Comparison of ENCODE assay signal across 8 cellular contexts in the genomic region with DNA sequence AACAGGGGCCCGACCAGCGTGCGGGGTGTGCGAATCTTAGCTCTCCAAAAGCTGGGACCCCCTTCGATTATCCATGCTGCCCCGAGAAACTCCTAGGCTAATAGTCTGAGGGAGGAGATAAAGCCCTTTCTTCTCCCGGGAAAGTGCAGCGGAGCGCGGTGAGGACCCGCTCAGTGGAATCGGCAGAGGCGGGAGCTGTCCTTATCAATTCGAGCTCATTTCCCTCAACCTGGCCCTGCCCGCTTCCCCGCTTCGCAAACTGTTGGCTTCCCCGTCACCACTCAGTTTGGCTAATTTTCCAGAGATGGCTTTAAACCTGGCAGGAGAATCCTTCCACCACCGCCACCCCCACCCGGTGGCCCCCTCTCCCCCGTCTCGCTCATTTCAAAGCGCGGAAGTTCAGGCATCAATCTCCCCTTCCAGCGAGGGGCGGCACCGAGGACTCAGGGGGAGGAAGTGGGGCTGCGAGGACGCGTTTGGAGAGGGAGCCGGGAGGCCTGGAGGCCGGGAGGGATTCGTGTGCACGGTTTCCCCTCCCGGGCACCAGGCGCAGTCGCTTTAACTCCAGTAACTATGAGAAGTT. TPM values are rescaled to one million over a fixed set of nuclear protein-coding genes. Genes with fewer than 3 reads are reported as not detected.
DNase-seq lines count a peak whose midpoint lies in the region; ATAC-seq and TF ChIP-seq lines count a peak whose summit lies in the region.

No MANE protein-coding gene starts in this region.

- in situ Hi-C loops in GM13976 (cut with MboI; ENCODE audit: low sequenced_read_pairs, unreplicated experiment) (no loop called here), KBM-7 (cut with MboI; ENCODE audit: low pct_unique_long_range_greater_than_20kb, low sequenced_read_pairs) (no loop called here)

- DNase-seq in GM13976 (ENCODE audit: low spot score) (peak; percentile 39), NCI-H774 (lab: John Stamatoyannopoulos, UW) (peak; percentile 48), psoas muscle (no peak), NCI-H446 treated with DMSO at 0.1 percent for 48 hours (lab: John Stamatoyannopoulos, UW) (no peak), KBM-7 (no peak)
- DNase-seq in activated CD4-positive, alpha-beta T cell treated with anti-CD3 and anti-CD28 coated beads, Interleukin-2, amount 50 U/mL, for 48 hours = no peak

- H3K27ac ChIP-seq in psoas muscle = no peak overlapping the region

- H3K9me3 ChIP-seq in psoas muscle = no peaks in the 10 kb centered on the region

- no peak for TF ChIP-seq CTCF in GM13976 (IDR thresholded peaks at IDR 0.05; ENCODE audit: borderline replicate concordance, control extremely low read depth, extremely low read depth, insufficient read depth, missing control alignments)
- no peak for TF ChIP-seq CTCF in psoas muscle (IDR thresholded peaks at IDR 0.05)

- H3K36me3 ChIP-seq in psoas muscle (ENCODE audit: insufficient read depth in 1 of 2, low read depth in 1 of 2) = no peaks in the 10 kb centered on the region

- peaks cover 5 to 61% (median 17%) of the 10 kb centered on the region in 3 donors for H3K27me3 ChIP-seq in psoas muscle (ENCODE audit: insufficient read depth in 3 of 3, low read length in 2 of 3)

- 1 to 2% (median 1%) methylated on average over 27 to 37 of the region's 37 CpGs for WGBS in psoas muscle, 3 donors

- intact Hi-C loops in psoas muscle (cut with DNase I) = no loop called here

- no peaks in the 10 kb centered on the region for H3K4me1 ChIP-seq in psoas muscle

- H3K4me3 ChIP-seq in psoas muscle = peak overlapping the region; percentile 60

- peak; percentile 31 for ATAC-seq in esophagus mucosa
- ATAC-seq in psoas muscle = no peak
- no peak for ATAC-seq in GM18511 (IDR thresholded peaks at IDR 0.05; ENCODE audit: unreplicated experiment)

RNA-seq across cellular contexts. Expression of a gene that starts 1.6 kb away (rescaled TPM):
- total RNA-seq in esophagus mucosa (0.16 TPM), psoas muscle (not detected)
- under 1 TPM in 1 of 3 donors, not detected in 2; 0.01 TPM for polyA plus RNA-seq in psoas muscle

Comparison
In these comparisons a context has a peak if more than half of its experiments do, and no peak if none do; other contexts are left out.
1. DNase-seq: peak in GM13976 (single experiment) and NCI-H774 (single experiment); none in psoas muscle (0 of 2), NCI-H446 treated with DMSO at 0.1 percent for 48 hours (single experiment), activated CD4-positive, alpha-beta T cell treated with anti-CD3 and anti-CD28 coated beads, Interleukin-2, amount 50 U/mL, for 48 hours (0 of 2) and KBM-7 (single experiment).